In the genomic region with DNA sequence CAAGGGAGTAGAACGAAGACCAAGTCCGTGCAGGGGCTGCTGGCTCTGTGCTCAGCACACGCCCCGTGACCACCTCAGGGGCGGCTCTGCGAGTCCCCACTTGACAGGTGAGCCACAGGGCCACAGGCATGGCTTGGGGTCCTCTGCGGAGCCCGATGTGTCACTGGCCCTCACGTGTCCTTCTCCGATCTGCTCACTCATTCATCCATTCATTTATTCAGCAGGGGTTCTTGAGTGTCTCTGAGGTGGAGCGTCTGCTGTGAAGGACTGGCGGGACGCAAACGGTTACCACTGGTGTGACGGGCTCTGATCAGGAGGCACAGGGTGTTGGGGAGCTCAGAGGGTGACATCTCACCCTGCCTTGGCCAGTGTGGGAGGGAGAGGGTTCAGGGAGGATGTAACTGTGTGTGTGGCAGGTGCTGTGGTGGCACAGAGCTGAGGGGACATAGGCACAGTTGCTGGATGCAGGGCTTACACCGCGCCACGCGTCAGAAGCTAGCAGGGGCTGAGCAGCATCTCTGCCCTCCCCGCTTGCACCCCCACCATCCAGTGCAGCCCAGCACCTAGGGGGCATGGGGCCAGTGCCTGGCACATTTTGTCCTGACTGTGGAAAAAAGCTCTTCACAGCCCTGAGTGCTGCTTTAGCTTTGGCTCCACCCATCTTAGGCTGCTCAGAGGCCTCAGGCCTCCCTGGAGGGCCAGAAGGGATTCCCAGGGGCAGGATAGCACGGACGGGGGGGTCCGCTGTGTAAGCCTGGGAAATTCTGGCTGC, we compare ENCODE assay signal across 25 cellular contexts.
DNase-seq lines count a peak whose midpoint lies in the region; ATAC-seq and TF ChIP-seq lines count a peak whose summit lies in the region.
"Had no signal": no experiment of that assay in that cellular context is flagged by ENCODE, and none has a peak within 500 bp of the region (broad histone marks: within the 10 kb centered on the region; RNA-seq: fewer than 3 reads in every experiment).

No MANE protein-coding gene starts in this region.

- 90% methylated on average over 23 of the region's 23 CpGs for WGBS in right cardiac atrium

- no peaks in the 10 kb centered on the region for H3K9me3 ChIP-seq in right cardiac atrium (ENCODE audit: control insufficient read depth, low read length)
- peaks cover 0 to 5% of the 10 kb centered on the region in 2 donors for H3K9me3 ChIP-seq in right atrium auricular region
- H3K9me3 ChIP-seq in adipocyte (ENCODE audit: control insufficient read depth, low read length): peaks cover 4% of the 10 kb centered on the region
- H3K9me3 ChIP-seq in naive thymus-derived CD4-positive, alpha-beta T cell (ENCODE audit: control insufficient read depth in 2 of 3, low read length in 3 of 3): peaks cover 0 to 4% (median 0%) of the 10 kb centered on the region in 3 experiments
- no peaks in the 10 kb centered on the region for H3K9me3 ChIP-seq in uterus
- H3K9me3 ChIP-seq: breast epithelium, gastroesophageal sphincter, MG63, SJCRH30 had no signal

- DNase-seq in right cardiac atrium (peak in 1 of 3 donors; percentile 5), right atrium auricular region (ENCODE audit: low spot score) (no peak), adipocyte (ENCODE audit: low read depth) (no peak), uterus (no peak), NCI-H2081 (lab: John Stamatoyannopoulos, UW) (no peak)
- no peak for DNase-seq in naive thymus-derived CD4-positive, alpha-beta T cell
- DNase-seq: activated CD8-positive, alpha-beta T cell treated with anti-CD3 and anti-CD28 coated beads, Interleukin-2, amount 10 ng/mL, durations not matched to agents 7 days and 5 days; activated naive CD4-positive, alpha-beta T cell; activated T-cell treated with anti-CD3 and anti-CD28 coated beads, Interleukin-2, amount 50 U/mL, for 1 hour; CD4-positive, alpha-beta memory T cell; mesenchymal stem cell; NCI-H1417 treated with DMSO at 0.1 percent for 48 hours; NCI-H524; nucleus accumbens; SJCRH30; stimulated activated CD4-positive, alpha-beta T cell treated with anti-CD3 and anti-CD28 coated beads, Interleukin-2, amount 100 ng/mL, for 48 hours; T-helper 1 cell had no signal

- H3K4me3 Mint-ChIP-seq in naive thymus-derived CD4-positive, alpha-beta T cell: no peak overlapping the region
- H3K4me3 Mint-ChIP-seq: activated CD8-positive, alpha-beta T cell treated with anti-CD3 and anti-CD28 coated beads, Interleukin-2, amount 10 ng/mL, durations not matched to agents 7 days and 5 days; CD4-positive, alpha-beta memory T cell; stimulated activated effector memory CD8-positive, alpha-beta T cell treated with anti-CD3 and anti-CD28 coated beads, Interleukin-12 subunit alpha, Interleukin-12 subunit beta, amount 100 ng/mL, for 72 hours had no signal

- peaks cover 0 to 32% (median 24%) of the 10 kb centered on the region in 5 donors for H3K36me3 Mint-ChIP-seq in naive thymus-derived CD4-positive, alpha-beta T cell
- H3K36me3 Mint-ChIP-seq: stimulated activated effector memory CD8-positive, alpha-beta T cell treated with anti-CD3 and anti-CD28 coated beads, Interleukin-12 subunit alpha, Interleukin-12 subunit beta, amount 100 ng/mL, for 72 hours had no signal

- peak overlapping the region; percentile 43 for H3K9ac ChIP-seq in adipocyte (ENCODE audit: low read length)

- TF ChIP-seq POLR2A in uterus (IDR thresholded peaks at IDR 0.05): no peak

- POLR2A ChIA-PET in naive thymus-derived CD4-positive, alpha-beta T cell (lab: Charles Lee): no interaction called here

- peak overlapping the region in 1 of 9 donors; percentile 87 for H3K27ac Mint-ChIP-seq in naive thymus-derived CD4-positive, alpha-beta T cell
- H3K27ac Mint-ChIP-seq: activated CD8-positive, alpha-beta T cell treated with anti-CD3 and anti-CD28 coated beads, Interleukin-2, amount 10 ng/mL, durations not matched to agents 7 days and 5 days; stimulated activated effector memory CD8-positive, alpha-beta T cell treated with anti-CD3 and anti-CD28 coated beads, Interleukin-12 subunit alpha, Interleukin-12 subunit beta, amount 100 ng/mL, for 72 hours had no signal

- no peaks in the 10 kb centered on the region for H3K36me3 ChIP-seq in right atrium auricular region
- H3K36me3 ChIP-seq in adipocyte (ENCODE audit: control insufficient read depth, insufficient read depth, low read length, severe bottlenecking): no peaks in the 10 kb centered on the region
- no peaks in the 10 kb centered on the region for H3K36me3 ChIP-seq in naive thymus-derived CD4-positive, alpha-beta T cell (ENCODE audit: control insufficient read depth in 2 of 3, insufficient read depth in 3 of 3, low read length in 3 of 3)
- H3K36me3 ChIP-seq in uterus: no peaks in the 10 kb centered on the region
- H3K36me3 ChIP-seq: breast epithelium, gastroesophageal sphincter, MG63, SJCRH30 had no signal

- CTCF ChIA-PET in naive thymus-derived CD4-positive, alpha-beta T cell (lab: Charles Lee): no interaction called here

- H3K4me3 ChIP-seq in right cardiac atrium (ENCODE audit: low read length) (no peak overlapping the region), right atrium auricular region (no peak overlapping the region), adipocyte (ENCODE audit: low read length) (no peak overlapping the region), uterus (no peak overlapping the region)
- H3K4me3 ChIP-seq in naive thymus-derived CD4-positive, alpha-beta T cell (ENCODE audit: low read length): no peak overlapping the region
- H3K4me3 ChIP-seq: breast epithelium, coronary artery, gastroesophageal sphincter, K562, MG63, SJCRH30 had no signal

- H3K4me1 Mint-ChIP-seq in naive thymus-derived CD4-positive, alpha-beta T cell: peaks cover 0 to 3% (median 0%) of the 10 kb centered on the region in 7 donors

- H3K27me3 ChIP-seq in right cardiac atrium (ENCODE audit: control insufficient read depth, insufficient read depth) (no peaks in the 10 kb centered on the region), right atrium auricular region (no peaks in the 10 kb centered on the region), adipocyte (replicated peaks; ENCODE audit: control insufficient read depth, insufficient read depth, low read length) (peaks cover 9% of the 10 kb centered on the region), uterus (no peaks in the 10 kb centered on the region)
- no peaks in the 10 kb centered on the region for H3K27me3 ChIP-seq in naive thymus-derived CD4-positive, alpha-beta T cell (ENCODE audit: control insufficient read depth in 2 of 2, insufficient read depth in 2 of 2, low read length in 2 of 2)
- H3K27me3 ChIP-seq: breast epithelium, gastroesophageal sphincter, MG63, SJCRH30 had no signal

- H3K27ac ChIP-seq in right cardiac atrium (ENCODE audit: low read length) (no peak overlapping the region), right atrium auricular region (no peak overlapping the region), uterus (peak overlapping the region; percentile 43 to 61)
- no peak overlapping the region for H3K27ac ChIP-seq in naive thymus-derived CD4-positive, alpha-beta T cell (ENCODE audit: low read depth, low read length)
- H3K27ac ChIP-seq: breast epithelium, coronary artery, gastroesophageal sphincter, SJCRH30 had no signal

- no peaks in the 10 kb centered on the region for H3K4me1 ChIP-seq in right cardiac atrium (ENCODE audit: control insufficient read depth, insufficient read depth, low read length)
- no peaks in the 10 kb centered on the region for H3K4me1 ChIP-seq in right atrium auricular region
- peaks cover 10% of the 10 kb centered on the region for H3K4me1 ChIP-seq in adipocyte (ENCODE audit: control insufficient read depth, insufficient read depth, low read length)
- H3K4me1 ChIP-seq in naive thymus-derived CD4-positive, alpha-beta T cell (ENCODE audit: control insufficient read depth in 2 of 2, insufficient read depth in 2 of 2, low read length in 2 of 2): no peaks in the 10 kb centered on the region
- no peaks in the 10 kb centered on the region for H3K4me1 ChIP-seq in uterus
- H3K4me1 ChIP-seq: breast epithelium, gastroesophageal sphincter, SJCRH30 had no signal

- intact Hi-C loops in right cardiac atrium (cut with DNase I) (no loop called here), uterus (cut with DNase I; ENCODE audit: low total_unique reads) (no loop called here)
- intact Hi-C loops in naive thymus-derived CD4-positive, alpha-beta T cell (cut with micrococcal nuclease): no loop called here

- H3K9me3 Mint-ChIP-seq in naive thymus-derived CD4-positive, alpha-beta T cell: peaks cover 0 to 22% (median 10%) of the 10 kb centered on the region in 11 donors

- ATAC-seq in right cardiac atrium (peak; percentile 10 to 35), GM18517 (IDR thresholded peaks at IDR 0.05; ENCODE audit: unreplicated experiment) (no peak), HG03280 (IDR thresholded peaks at IDR 0.05; ENCODE audit: unreplicated experiment) (no peak)
- peak; percentile 20 for ATAC-seq in naive thymus-derived CD4-positive, alpha-beta T cell
- ATAC-seq: activated CD8-positive, alpha-beta T cell treated with anti-CD3 and anti-CD28 coated beads, Interleukin-2, amount 10 ng/mL, durations not matched to agents 7 days and 5 days; K562; stimulated activated effector memory CD8-positive, alpha-beta T cell treated with anti-CD3 and anti-CD28 coated beads, Interleukin-12 subunit alpha, Interleukin-12 subunit beta, amount 100 ng/mL, for 72 hours had no signal

- peaks cover 0 to 3% (median 0%) of the 10 kb centered on the region in 5 donors for H3K27me3 Mint-ChIP-seq in naive thymus-derived CD4-positive, alpha-beta T cell
- H3K27me3 Mint-ChIP-seq: CD4-positive, alpha-beta memory T cell had no signal

- TF ChIP-seq CTCF in right atrium auricular region (IDR thresholded peaks at IDR 0.05) (no peak), uterus (IDR thresholded peaks at IDR 0.05) (no peak)

Comparison
In these comparisons a context has a peak if more than half of its experiments do, and no peak if none do; other contexts are left out.
1. ATAC-seq: peak in right cardiac atrium (2 of 2) and naive thymus-derived CD4-positive, alpha-beta T cell (single experiment); none in GM18517 (single experiment) and HG03280 (single experiment).
2. H3K27ac ChIP-seq: peak in uterus (2 of 2); none in right cardiac atrium (single experiment), right atrium auricular region (0 of 2) and naive thymus-derived CD4-positive, alpha-beta T cell (single experiment).